Comparison of ENCODE assay signal across 20 cellular contexts in the genomic region with DNA sequence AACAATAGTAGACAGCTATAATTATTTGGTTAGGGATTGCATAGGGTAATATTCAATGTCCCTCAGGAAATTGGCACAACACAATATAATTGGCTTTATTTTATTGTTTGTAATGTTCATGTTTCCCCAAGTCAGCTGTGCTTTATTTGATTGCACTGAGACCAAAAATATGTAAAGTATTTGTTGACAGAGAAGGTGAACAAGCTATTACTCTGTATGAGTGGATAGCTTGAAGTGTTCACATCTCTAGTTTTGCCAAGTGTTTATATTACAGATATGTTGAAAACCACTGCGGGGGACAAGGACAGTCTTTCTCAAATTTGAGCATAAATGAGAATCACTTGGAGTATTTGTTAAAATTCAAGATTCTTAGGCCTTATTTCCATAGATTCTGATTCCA.
"Had no signal": no experiment of that assay in that cellular context is flagged by ENCODE, and none has a peak within 500 bp of the region (broad histone marks: within the 10 kb centered on the region; RNA-seq: fewer than 3 reads in every experiment).

No MANE protein-coding gene starts in this region.

- ATAC-seq: activated CD4-positive, CD25-positive, alpha-beta regulatory T cell treated with anti-CD3 and anti-CD28 coated beads, Interleukin-2, amount 50 U/mL, for 24 hours; activated CD8-positive, alpha-beta T cell treated with anti-CD3 and anti-CD28 coated beads, Interleukin-2, amount 10 ng/mL, durations not matched to agents 7 days and 5 days; activated naive CD8-positive, alpha-beta T cell treated with anti-CD3 and anti-CD28 coated beads, Interleukin-2, amount 50 U/mL, for 24 hours; gastrocnemius medialis; mucosa of descending colon; stimulated activated naive B cell treated with anti-CD40 and anti-IgM and Interleukin-4, amounts not matched to agents 10 μg/mL and 1 μg/mL and 100 μg/mL, for 72 hours; T-cell had no signal

- H3K4me3 ChIP-seq: esophagus squamous epithelium, gastrocnemius medialis, mucosa of descending colon, right lobe of liver, testis had no signal

- H3K27ac ChIP-seq: gastrocnemius medialis, testis, VCaP had no signal

- H3K9me3 ChIP-seq: mucosa of descending colon, right lobe of liver, testis had no signal

- H3K4me1 ChIP-seq: esophagus squamous epithelium, gastrocnemius medialis, right lobe of liver, testis had no signal

- H3K27me3 ChIP-seq: esophagus squamous epithelium, gastrocnemius medialis, right lobe of liver, testis had no signal

- DNase-seq: activated CD4-positive, alpha-beta T cell treated with anti-CD3 and anti-CD28 coated beads, Interleukin-2, amount 10 ng/mL, durations not matched to agents 24 days and 14 days; activated CD8-positive, alpha-beta T cell treated with anti-CD3 and anti-CD28 coated beads, Interleukin-2, amount 10 ng/mL, durations not matched to agents 7 days and 5 days; activated gamma-delta T cell; activated naive CD4-positive, alpha-beta T cell treated with anti-CD3 and anti-CD28 coated beads, Interleukin-2, amount 50 U/mL, for 16 hours; activated naive CD8-positive, alpha-beta T cell treated with anti-CD3 and anti-CD28 coated beads, Interleukin-2, amount 50 U/mL, for 24 hours; effector CD8-positive, alpha-beta T cell; esophagus squamous epithelium; gastrocnemius medialis; mucosa of descending colon; posterior cingulate gyrus; right lobe of liver; small intestine; stimulated activated CD4-positive, alpha-beta T cell treated with anti-CD3 and anti-CD28 coated beads, Interleukin-15, amount 100 ng/mL, for 24 hours; stimulated activated CD8-positive, alpha-beta memory T cell treated with anti-CD3 and anti-CD28 coated beads, Interleukin-4, amount 100 ng/mL, for 48 hours; stimulated activated naive B cell treated with anti-CD40 and anti-IgM and Interleukin-4, amounts not matched to agents 10 μg/mL and 1 μg/mL and 100 μg/mL, for 72 hours; T-cell; testis; trophoblast cell had no signal

- H3K36me3 ChIP-seq: esophagus squamous epithelium, gastrocnemius medialis, right lobe of liver had no signal
